ENCODE assay signal across 12 cellular contexts in the genomic region with DNA sequence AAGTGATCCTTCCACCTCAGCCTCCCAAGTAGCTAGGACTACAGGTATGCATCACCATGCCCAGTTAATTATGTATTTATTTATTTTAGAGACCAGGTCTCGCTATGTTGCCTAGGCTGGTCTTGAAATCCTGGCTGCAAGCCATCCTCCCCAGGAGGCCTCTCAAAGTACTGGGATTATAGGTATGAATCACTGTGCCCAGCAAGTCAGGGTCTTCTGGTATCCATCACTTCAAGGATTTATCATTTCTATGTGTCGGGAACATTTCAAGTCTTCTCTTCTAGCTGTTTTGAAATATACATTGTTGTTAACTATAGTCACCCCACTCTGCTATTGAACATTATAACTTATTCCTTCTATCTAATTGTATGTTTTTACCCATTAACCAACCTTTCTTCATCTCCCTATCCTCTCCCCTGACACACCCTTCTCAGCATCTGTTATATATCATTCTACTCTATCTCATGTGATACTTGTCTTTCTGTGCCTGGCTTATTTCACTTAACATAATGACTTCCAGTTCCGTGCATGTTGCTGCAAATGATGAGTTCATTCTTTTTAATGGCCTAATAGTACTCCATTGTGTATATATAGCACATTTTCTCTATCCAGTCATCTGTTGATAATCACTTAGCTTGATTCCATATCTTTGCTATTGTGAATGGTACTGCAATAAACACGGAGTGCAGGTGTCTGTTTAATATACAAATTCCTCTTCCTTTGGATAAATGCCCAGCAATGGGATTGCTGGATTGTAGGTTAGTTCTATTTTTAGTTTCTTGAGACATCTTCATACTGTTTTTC. TPM values are rescaled to one million over a fixed set of nuclear protein-coding genes. Genes with fewer than 3 reads are reported as not detected.
DNase-seq lines count a peak whose midpoint lies in the region; ATAC-seq and TF ChIP-seq lines count a peak whose summit lies in the region.
"Had no signal": no experiment of that assay in that cellular context is flagged by ENCODE, and none has a peak within 500 bp of the region (broad histone marks: within the 10 kb centered on the region; RNA-seq: fewer than 3 reads in every experiment).

No MANE protein-coding gene starts in this region.

- WGBS in H9 (ENCODE audit: extremely low coverage, insufficient read length, low lambda C conversion rate): no CpG with 5 or more reads among the region's 4 CpGs

- H2BK15ac ChIP-seq in H9 (ENCODE audit: low read depth, low read length): no peak overlapping the region

- H3K23me2 ChIP-seq in H9 (ENCODE audit: insufficient read length, low read depth, low read length, poor library complexity, severe bottlenecking): no peaks in the 10 kb centered on the region

- H3K36me3 ChIP-seq in breast epithelium (no peaks in the 10 kb centered on the region), RWPE2 (ENCODE audit: low read depth) (no peaks in the 10 kb centered on the region)
- H3K36me3 ChIP-seq: uterus had no signal

- no peak overlapping the region for H2BK12ac ChIP-seq in H9 (ENCODE audit: insufficient read length, low read depth, low read length)

- CTCF ChIA-PET in MCF 10A (lab: Yijun Ruan, JAX): interaction anchor here (0.5 to 10.3 kb wide), 38 partner anchors 8 to 1649 kb away, joined by 3 to 298 read pairs (median 4); no protein-coding TSS in a partner anchor

- POLR2A ChIA-PET in MCF 10A (lab: Yijun Ruan, JAX): interaction anchor here (0.7 to 2.9 kb wide), 11 partner anchors 12 to 221 kb away, joined by 3 to 21 read pairs (median 4); a partner anchor contains a TSS

- no peak overlapping the region for H3K4me2 ChIP-seq in H9 (ENCODE audit: insufficient read depth, insufficient read length, low read length)

- H2BK20ac ChIP-seq in H9 (ENCODE audit: low read depth, low read length, poor library complexity, severe bottlenecking): no peak overlapping the region

- peaks cover 14% of the 10 kb centered on the region for H3K4me1 Mint-ChIP-seq in MCF 10A (ENCODE audit: insufficient read depth, unreplicated experiment)
- H3K4me1 Mint-ChIP-seq in H9: no peaks in the 10 kb centered on the region
- H3K4me1 Mint-ChIP-seq: stimulated activated memory B cell treated with anti-CD40 and anti-IgM and Interleukin-4, amounts not matched to agents 10 μg/mL and 1 μg/mL and 100 μg/mL, for 72 hours had no signal

- H3K4me1 ChIP-seq in breast epithelium (no peaks in the 10 kb centered on the region), RWPE2 (ENCODE audit: insufficient read depth, poor library complexity, severe bottlenecking) (peaks cover 19% of the 10 kb centered on the region), H9 (ENCODE audit: insufficient read depth, low read length) (no peaks in the 10 kb centered on the region)
- H3K4me1 ChIP-seq: uterus had no signal

- H2AK5ac ChIP-seq in H9 (ENCODE audit: insufficient read length, low read length): no peak overlapping the region

- DNase-seq in MCF 10A (ENCODE audit: unreplicated experiment): peak; percentile 65
- DNase-seq in breast epithelium (ENCODE audit: low spot score in 2 of 2): no peak
- DNase-seq in RWPE2 (ENCODE audit: low spot score): no peak
- peak; percentile 81 for DNase-seq in fibroblast of mammary gland (ENCODE audit: low read depth)
- no peak for DNase-seq in H9
- DNase-seq in dorsolateral prefrontal cortex: no peak
- DNase-seq in amygdala (lab: John Stamatoyannopoulos, UW): no peak
- DNase-seq: activated T-cell treated with anti-CD3 and anti-CD28 coated beads, Interleukin-2, amount 50 U/mL, for 24 hours had no signal

- no peak overlapping the region for H3K4ac ChIP-seq in H9 (ENCODE audit: low read depth, low read length)

- H3K27ac ChIP-seq in breast epithelium: no peak overlapping the region
- peak overlapping the region; percentile 66 for H3K27ac ChIP-seq in RWPE2 (ENCODE audit: poor library complexity, severe bottlenecking)
- H3K27ac ChIP-seq in H9 (ENCODE audit: insufficient read length, low read depth, low read length): no peak overlapping the region
- no peak overlapping the region for H3K27ac ChIP-seq in dorsolateral prefrontal cortex
- H3K27ac ChIP-seq: SK-N-MC, uterus had no signal

- H3K9ac ChIP-seq in H9 (ENCODE audit: extremely low read depth, insufficient read length, low read length): no peak overlapping the region

- H3K79me2 ChIP-seq in H9 (ENCODE audit: insufficient read depth, low read length): no peaks in the 10 kb centered on the region

- H3K18ac ChIP-seq in H9 (ENCODE audit: insufficient read length, low read depth, low read length): no peak overlapping the region

- H3K27me3 Mint-ChIP-seq in MCF 10A (ENCODE audit: insufficient read depth, unreplicated experiment): no peaks in the 10 kb centered on the region
- no peaks in the 10 kb centered on the region for H3K27me3 Mint-ChIP-seq in H9 (ENCODE audit: low read depth)
- H3K27me3 Mint-ChIP-seq: stimulated activated memory B cell treated with anti-CD40 and anti-IgM and Interleukin-4, amounts not matched to agents 10 μg/mL and 1 μg/mL and 100 μg/mL, for 72 hours had no signal

- H3K27me3 ChIP-seq in breast epithelium (no peaks in the 10 kb centered on the region), RWPE2 (ENCODE audit: insufficient read depth, poor library complexity, severe bottlenecking) (no peaks in the 10 kb centered on the region), H9 (ENCODE audit: insufficient read depth, low read length) (no peaks in the 10 kb centered on the region), dorsolateral prefrontal cortex (no peaks in the 10 kb centered on the region)
- H3K27me3 ChIP-seq: uterus had no signal

- H3T11ph ChIP-seq in H9 (ENCODE audit: low read length): no peak overlapping the region

- H4K5ac ChIP-seq in H9 (ENCODE audit: insufficient read length, low read depth, low read length): no peak overlapping the region

- no peak overlapping the region for H3K23ac ChIP-seq in H9 (ENCODE audit: insufficient read length, low read depth, low read length)

- BruUV-seq in MCF 10A (replicated peaks; lab: Mats Ljungman, UMichigan): no TSS peak

- no peak overlapping the region for H3K56ac ChIP-seq in H9 (ENCODE audit: insufficient read length, low read depth, low read length)

- H3K4me3 Mint-ChIP-seq in MCF 10A (ENCODE audit: unreplicated experiment) (no peak overlapping the region), H9 (no peak overlapping the region)
- H3K4me3 Mint-ChIP-seq: activated T-cell treated with anti-CD3 and anti-CD28 coated beads, Interleukin-2, amount 50 U/mL, for 24 hours; stimulated activated memory B cell treated with anti-CD40 and anti-IgM and Interleukin-4, amounts not matched to agents 10 μg/mL and 1 μg/mL and 100 μg/mL, for 72 hours had no signal

- no peak overlapping the region for H2BK120ac ChIP-seq in H9 (ENCODE audit: low read depth, low read length, poor library complexity, severe bottlenecking)

- TF ChIP-seq CTCF in MCF 10A (IDR thresholded peaks at IDR 0.05; ENCODE audit: unreplicated experiment) (no peak), breast epithelium (IDR thresholded peaks at IDR 0.05) (no peak), RWPE2 (IDR thresholded peaks at IDR 0.05; ENCODE audit: poor library complexity, severe bottlenecking) (peak; percentile 5), fibroblast of mammary gland (conservative IDR thresholded peaks at IDR 0.05; ENCODE audit: control insufficient read depth, insufficient read depth, low read depth, low read length) (no peak), H9 (conservative IDR thresholded peaks at IDR 0.05) (no peak), dorsolateral prefrontal cortex (IDR thresholded peaks at IDR 0.05 in 54 of 56, conservative IDR thresholded peaks at IDR 0.05 in 2 of 56; ENCODE audit: low read depth in 1 of 56, partially characterized antibody in 56 of 56) (no peak)

- no peak overlapping the region for H2AFZ ChIP-seq in H9 (ENCODE audit: low read length)

- ATAC-seq in RWPE2 (ENCODE audit: low read depth) (peak; percentile 72), HG02885 (IDR thresholded peaks at IDR 0.05; ENCODE audit: poor library complexity, unreplicated experiment) (no peak)
- ATAC-seq: stimulated activated memory B cell treated with anti-CD40 and anti-IgM and Interleukin-4, amounts not matched to agents 10 μg/mL and 1 μg/mL and 100 μg/mL, for 72 hours had no signal

- no peak overlapping the region for H4K8ac ChIP-seq in H9 (replicated peaks; ENCODE audit: insufficient read length, low read depth, low read length)

- H2BK5ac ChIP-seq in H9 (ENCODE audit: insufficient read length, low read length): no peak overlapping the region

- no peak for TF ChIP-seq POLR2A in breast epithelium (IDR thresholded peaks at IDR 0.05)

- H3K9me3 Mint-ChIP-seq in MCF 10A (ENCODE audit: unreplicated experiment): no peaks in the 10 kb centered on the region
- H3K9me3 Mint-ChIP-seq in H9: no peaks in the 10 kb centered on the region
- H3K9me3 Mint-ChIP-seq: activated T-cell treated with anti-CD3 and anti-CD28 coated beads, Interleukin-2, amount 50 U/mL, for 24 hours; stimulated activated memory B cell treated with anti-CD40 and anti-IgM and Interleukin-4, amounts not matched to agents 10 μg/mL and 1 μg/mL and 100 μg/mL, for 72 hours had no signal

- H3K14ac ChIP-seq in H9 (ENCODE audit: insufficient read depth, low read length): no peak overlapping the region

- intact Hi-C loops in MCF 10A (cut with micrococcal nuclease): loop anchor here (1.0 to 10.0 kb wide), 5 partner anchors 101 to 1056 kb away; no protein-coding TSS in a partner anchor
- intact Hi-C loops in breast epithelium (cut with DNase I; ENCODE audit: low total_unique reads): no loop called here
- intact Hi-C loops in dorsolateral prefrontal cortex (cut with DNase I): loop anchor here (1.0 to 2.0 kb wide), 2 partner anchors 200 to 201 kb away; no protein-coding TSS in a partner anchor

- H3K27ac Mint-ChIP-seq in MCF 10A (ENCODE audit: low read depth, unreplicated experiment) (peak overlapping the region; percentile 1), H9 (no peak overlapping the region)
- H3K27ac Mint-ChIP-seq: activated T-cell treated with anti-CD3 and anti-CD28 coated beads, Interleukin-2, amount 50 U/mL, for 24 hours; stimulated activated memory B cell treated with anti-CD40 and anti-IgM and Interleukin-4, amounts not matched to agents 10 μg/mL and 1 μg/mL and 100 μg/mL, for 72 hours had no signal

- no peak overlapping the region for H4K91ac ChIP-seq in H9 (ENCODE audit: insufficient read length, low read depth, low read length)

- no peaks in the 10 kb centered on the region for H3K9me3 ChIP-seq in breast epithelium
- no peaks in the 10 kb centered on the region for H3K9me3 ChIP-seq in RWPE2 (ENCODE audit: severe bottlenecking)
- H3K9me3 ChIP-seq in H9 (ENCODE audit: control insufficient read depth, low read depth, low read length): no peaks in the 10 kb centered on the region
- H3K9me3 ChIP-seq: uterus had no signal

- H4K20me1 ChIP-seq in H9 (ENCODE audit: control insufficient read depth, insufficient read depth, insufficient read length): no peaks in the 10 kb centered on the region

- H3K4me3 ChIP-seq in breast epithelium: no peak overlapping the region
- H3K4me3 ChIP-seq in RWPE2 (ENCODE audit: severe bottlenecking): no peak overlapping the region
- H3K4me3 ChIP-seq in fibroblast of mammary gland (ENCODE audit: control insufficient read depth, low read depth, low read length): no peak overlapping the region
- H3K4me3 ChIP-seq in dorsolateral prefrontal cortex: no peak overlapping the region
- H3K4me3 ChIP-seq: SK-N-MC, uterus had no signal

- no peaks in the 10 kb centered on the region for H3K79me1 ChIP-seq in H9 (ENCODE audit: insufficient read depth, low read depth, low read length, poor library complexity, severe bottlenecking)

- H3K36me3 Mint-ChIP-seq in MCF 10A (ENCODE audit: insufficient read depth, unreplicated experiment): no peaks in the 10 kb centered on the region
- H3K36me3 Mint-ChIP-seq in H9 (ENCODE audit: insufficient read depth in 1 of 3, low read depth in 3 of 3): peaks cover 0 to 2% (median 0%) of the 10 kb centered on the region in 3 experiments; a peak in 1 of 7 replicates
- H3K36me3 Mint-ChIP-seq: stimulated activated memory B cell treated with anti-CD40 and anti-IgM and Interleukin-4, amounts not matched to agents 10 μg/mL and 1 μg/mL and 100 μg/mL, for 72 hours had no signal

RNA-seq across cellular contexts. Expression of a gene that starts 26.4 kb away (rescaled TPM):
- total RNA-seq in MCF 10A (2022) (41.2 and 41.3 TPM in 2 replicates), breast epithelium (10 to 100 TPM; 38.7 to 61.6 (median 39.0) TPM), H9 (2021) (43.5 TPM in 2 replicates), dorsolateral prefrontal cortex (10 to 100 TPM; 11.8 to 28.0 (median 18.2) TPM)

RNA-seq across cellular contexts. Expression of a gene that starts 26.5 kb away (rescaled TPM):
- total RNA-seq in MCF 10A (2022): 19.3 and 20.2 TPM in 2 replicates
- total RNA-seq in breast epithelium: 10 to 100 TPM; 28.8 to 83.9 (median 44.2) TPM
- total RNA-seq in H9 (2021): 6.6 and 8.9 TPM in 2 replicates
- 10 to 100 TPM; 11.5 to 36.8 (median 22.4) TPM for total RNA-seq in dorsolateral prefrontal cortex

RNA-seq across cellular contexts. Expression of a gene that starts 34.1 kb away (rescaled TPM):
- total RNA-seq in MCF 10A (2022): 27.2 and 34.8 TPM in 2 replicates
- 10 to 100 TPM; 11.4 to 65.4 (median 31.5) TPM for total RNA-seq in breast epithelium
- total RNA-seq in H9 (2021): 0.24 and 0.57 TPM in 2 replicates
- total RNA-seq in dorsolateral prefrontal cortex: 10 to 100 TPM in 117 of 120 experiments, 1 to 10 TPM in 3; 8.0 to 28.4 (median 18.0) TPM

Comparison
In these comparisons a context has a peak if more than half of its experiments do, and no peak if none do; other contexts are left out.
1. DNase-seq: peak in MCF 10A (single experiment) and fibroblast of mammary gland (single experiment); none in breast epithelium (0 of 2), RWPE2 (single experiment), H9 (single experiment), dorsolateral prefrontal cortex (0 of 10) and amygdala (0 of 56).